ENCODE assay signal across 19 cellular contexts in the genomic region with DNA sequence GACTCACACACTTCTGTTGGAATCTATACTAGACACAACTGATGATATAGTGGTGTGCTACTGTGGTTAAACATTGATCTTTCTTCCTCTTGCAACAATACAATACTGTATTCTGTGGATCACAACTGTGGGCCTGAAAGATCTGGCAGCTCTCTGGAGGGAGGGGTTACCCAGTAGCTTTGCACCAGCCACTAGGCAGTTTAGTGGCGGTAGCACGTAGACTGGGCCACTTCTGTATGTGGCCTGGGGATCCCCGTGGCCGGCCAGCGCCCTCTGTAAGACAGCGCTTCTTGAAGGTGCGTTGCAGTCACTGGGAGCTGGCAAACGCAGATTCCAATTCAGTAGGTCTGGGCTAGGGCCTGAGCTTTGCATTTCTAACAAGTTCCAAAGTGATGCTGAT.
DNase-seq lines count a peak whose midpoint lies in the region; ATAC-seq and TF ChIP-seq lines count a peak whose summit lies in the region.
"Had no signal": no experiment of that assay in that cellular context is flagged by ENCODE, and none has a peak within 500 bp of the region (broad histone marks: within the 10 kb centered on the region; RNA-seq: fewer than 3 reads in every experiment).

No MANE protein-coding gene starts in this region.

- H3K4me1 ChIP-seq in neuronal stem cell (ENCODE audit: control insufficient read depth in 2 of 2, insufficient read depth in 1 of 2, low read depth in 1 of 2, low read length in 2 of 2), result peaks cover 11 to 15% of the 10 kb centered on the region in 2 donors
- H3K4me1 ChIP-seq in BE2C, result peaks cover 36% of the 10 kb centered on the region
- H3K4me1 ChIP-seq: Caco-2 had no signal

- ATAC-seq in left colon, result peak; percentile 55
- ATAC-seq in GM21825 (IDR thresholded peaks at IDR 0.05; ENCODE audit: unreplicated experiment), result no peak

- H2BK120ac ChIP-seq in neuronal stem cell (ENCODE audit: low read depth, low read length), result no peak overlapping the region

- H3K27ac ChIP-seq in SK-N-MC (peak overlapping the region; percentile 76), neuronal stem cell (replicated peaks; ENCODE audit: low read length) (peak overlapping the region; percentile 6)
- H3K27ac ChIP-seq: C4-2B had no signal

- H4K8ac ChIP-seq in neuronal stem cell (ENCODE audit: low read depth, low read length), result no peak overlapping the region

- no peak overlapping the region for H3K4me2 ChIP-seq in neuronal stem cell (ENCODE audit: insufficient read depth, low read length, poor library complexity, severe bottlenecking)

- H2BK5ac ChIP-seq in neuronal stem cell (ENCODE audit: low read length), result no peak overlapping the region

- no peaks in the 10 kb centered on the region for H3K79me1 ChIP-seq in neuronal stem cell (ENCODE audit: low read depth, low read length)

- no CpG with 5 or more reads among the region's 8 CpGs for WGBS in neuronal stem cell (ENCODE audit: extremely low coverage in 2 of 2, insufficient read length in 2 of 2, insufficient replicate concordance in 1 of 2), 2 donors

- H2BK12ac ChIP-seq in neuronal stem cell (ENCODE audit: low read length), result no peak overlapping the region

- DNase-seq in NCI-H1417 (lab: John Stamatoyannopoulos, UW) (peak in 2 of 3 experiments; percentile 47 to 48), NCI-H1417 treated with DMSO at 0.1 percent for 48 hours (lab: John Stamatoyannopoulos, UW) (no peak), SK-N-MC (ENCODE audit: low read depth, low spot score) (no peak), left colon (peak in 1 of 2 donors; percentile 11), neuronal stem cell (ENCODE audit: low spot score) (no peak), NCI-H187 (lab: John Stamatoyannopoulos, UW) (no peak), BE2C (no peak)
- DNase-seq: 8988T, Caco-2, DMS79, GDM1, IMR-90, NCI-H2081 treated with DMSO at 0.1 percent for 48 hours, NCI-H226, NCI-H774, SHP77 had no signal

- H2BK15ac ChIP-seq in neuronal stem cell (ENCODE audit: low read length), result peak overlapping the region; percentile 38

- H3K18ac ChIP-seq in neuronal stem cell (ENCODE audit: low read length), result peak overlapping the region; percentile 3

- peak overlapping the region; percentile 19 for H3K9ac ChIP-seq in SK-N-MC (ENCODE audit: insufficient read length)
- H3K9ac ChIP-seq in neuronal stem cell (ENCODE audit: low read depth, low read length, poor library complexity), result no peak overlapping the region

- no peak overlapping the region for H3K4ac ChIP-seq in neuronal stem cell (ENCODE audit: low read length)

- H3K23ac ChIP-seq in neuronal stem cell (ENCODE audit: low read depth, low read length, poor library complexity), result peak overlapping the region; percentile 6

- H4K91ac ChIP-seq in neuronal stem cell (ENCODE audit: low read depth, low read length, poor library complexity), result no peak overlapping the region

- no peak overlapping the region for H3K4me3 ChIP-seq in SK-N-MC
- no peak overlapping the region for H3K4me3 ChIP-seq in neuronal stem cell (ENCODE audit: low read length in 2 of 2)
- no peak overlapping the region for H3K4me3 ChIP-seq in BE2C (ENCODE audit: low read depth, low read length)
- H3K4me3 ChIP-seq: HAP-1 had no signal

- no peak overlapping the region for H3K14ac ChIP-seq in neuronal stem cell (ENCODE audit: low read length)

- intact Hi-C loops in left colon (cut with DNase I, micrococcal nuclease), result no loop called here

- no peak overlapping the region for H2AFZ ChIP-seq in neuronal stem cell (ENCODE audit: low read length)

- TF ChIP-seq CTCF in BE2C (IDR thresholded peaks at IDR 0.05; ENCODE audit: low read depth, low read length), result no peak

- H3K9me3 ChIP-seq in SK-N-MC (ENCODE audit: low read depth, low read length) (no peaks in the 10 kb centered on the region), neuronal stem cell (replicated peaks in 1 of 2; ENCODE audit: control insufficient read depth in 2 of 2, insufficient read depth in 1 of 2, low read depth in 1 of 2, low read length in 2 of 2) (peaks cover 0 to 2% of the 10 kb centered on the region in 2 donors), BE2C (no peaks in the 10 kb centered on the region)
- H3K9me3 ChIP-seq: Caco-2, HAP-1 had no signal

- H3K27me3 ChIP-seq in neuronal stem cell (ENCODE audit: control insufficient read depth in 3 of 3, insufficient read depth in 3 of 3, low read depth in 1 of 3, low read length in 3 of 3) (no peaks in the 10 kb centered on the region), BE2C (no peaks in the 10 kb centered on the region)

- no peak overlapping the region for H2AK5ac ChIP-seq in neuronal stem cell (ENCODE audit: low read depth, low read length)

- H3K36me3 ChIP-seq in SK-N-MC (ENCODE audit: insufficient read depth, low read length), result no peaks in the 10 kb centered on the region
- no peaks in the 10 kb centered on the region for H3K36me3 ChIP-seq in neuronal stem cell (replicated peaks in 1 of 2; ENCODE audit: control insufficient read depth in 2 of 2, insufficient read depth in 2 of 2, low read length in 2 of 2)
- H3K36me3 ChIP-seq in BE2C, result no peaks in the 10 kb centered on the region
- H3K36me3 ChIP-seq: HAP-1 had no signal

Comparison
In these comparisons a context has a peak if more than half of its experiments do, and no peak if none do; other contexts are left out.
1. DNase-seq: peak in NCI-H1417 (2 of 3); none in NCI-H1417 treated with DMSO at 0.1 percent for 48 hours (single experiment), SK-N-MC (single experiment), neuronal stem cell (single experiment), NCI-H187 (0 of 2) and BE2C (single experiment).